In the genomic region with DNA sequence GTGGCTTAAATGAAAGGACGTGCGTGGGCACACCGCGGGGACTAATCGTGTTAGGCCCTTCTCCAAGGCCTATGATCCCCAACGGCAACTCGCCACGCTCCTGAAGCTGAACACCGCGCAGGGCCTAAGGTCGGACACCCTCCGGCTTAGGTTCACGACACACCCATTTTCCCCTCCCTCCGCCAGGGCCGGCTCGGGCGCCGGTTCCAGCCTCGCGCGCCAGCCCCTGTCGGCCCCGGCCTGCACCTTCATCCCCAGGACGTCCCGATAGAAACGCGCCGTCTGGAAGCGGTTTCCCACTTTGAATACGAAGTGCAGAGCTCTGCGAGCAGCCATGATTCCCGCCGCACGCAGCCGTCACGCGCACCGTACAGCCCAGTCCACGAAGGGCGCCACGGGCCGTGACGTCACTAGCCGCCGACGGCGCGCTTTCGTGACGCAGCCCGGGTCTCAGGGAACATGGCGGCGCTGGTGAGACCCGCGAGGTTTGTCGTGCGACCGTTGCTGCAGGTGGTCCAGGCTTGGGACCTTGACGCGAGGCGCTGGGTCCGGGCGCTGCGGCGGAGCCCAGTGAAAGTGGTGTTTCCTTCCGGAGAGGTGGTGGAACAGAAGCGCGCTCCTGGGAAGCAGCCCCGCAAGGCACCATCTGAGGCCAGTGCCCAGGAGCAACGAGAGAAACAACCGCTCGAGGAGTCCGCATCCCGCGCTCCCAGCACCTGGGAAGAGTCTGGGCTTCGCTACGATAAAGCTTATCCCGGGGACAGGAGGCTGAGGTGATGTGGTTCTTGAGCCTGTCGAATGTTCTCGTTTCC, we compare ENCODE assay signal across 8 cellular contexts. TPM values are rescaled to one million over a fixed set of nuclear protein-coding genes. Genes with fewer than 3 reads are reported as not detected.
DNase-seq lines count a peak whose midpoint lies in the region; ATAC-seq and TF ChIP-seq lines count a peak whose summit lies in the region.

A gene with protein sequence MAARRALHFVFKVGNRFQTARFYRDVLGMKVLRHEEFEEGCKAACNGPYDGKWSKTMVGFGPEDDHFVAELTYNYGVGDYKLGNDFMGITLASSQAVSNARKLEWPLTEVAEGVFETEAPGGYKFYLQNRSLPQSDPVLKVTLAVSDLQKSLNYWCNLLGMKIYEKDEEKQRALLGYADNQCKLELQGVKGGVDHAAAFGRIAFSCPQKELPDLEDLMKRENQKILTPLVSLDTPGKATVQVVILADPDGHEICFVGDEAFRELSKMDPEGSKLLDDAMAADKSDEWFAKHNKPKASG (minus strand): TSS at position 361 of the 812 bp plus-strand sequence. CDS start 25 bp downstream, at position 336.
A gene with protein sequence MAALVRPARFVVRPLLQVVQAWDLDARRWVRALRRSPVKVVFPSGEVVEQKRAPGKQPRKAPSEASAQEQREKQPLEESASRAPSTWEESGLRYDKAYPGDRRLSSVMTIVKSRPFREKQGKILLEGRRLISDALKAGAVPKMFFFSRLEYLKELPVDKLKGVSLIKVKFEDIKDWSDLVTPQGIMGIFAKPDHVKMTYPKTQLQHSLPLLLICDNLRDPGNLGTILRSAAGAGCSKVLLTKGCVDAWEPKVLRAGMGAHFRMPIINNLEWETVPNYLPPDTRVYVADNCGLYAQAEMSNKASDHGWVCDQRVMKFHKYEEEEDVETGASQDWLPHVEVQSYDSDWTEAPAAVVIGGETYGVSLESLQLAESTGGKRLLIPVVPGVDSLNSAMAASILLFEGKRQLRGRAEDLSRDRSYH (plus strand): TSS at position 434 of the 812 bp plus-strand sequence. CDS start 26 bp downstream, at position 460.

- H3K9me3 ChIP-seq in stomach: no peaks in the 10 kb centered on the region

- 0 to 1% (median 0%) methylated on average over 20 to 80 of the region's 80 CpGs for WGBS in stomach, 5 donors

- H3K27ac Mint-ChIP-seq in GM23338 (peak within 1 kb of the TSS; percentile 99), neural crest cell (ENCODE audit: unreplicated experiment) (peak within 1 kb of the TSS; percentile 99)

- H3K27me3 Mint-ChIP-seq in GM23338 (ENCODE audit: insufficient read depth, low read depth, poor library complexity) (peaks cover 21% of the 10 kb centered on the region), neural crest cell (ENCODE audit: low read depth) (peaks cover 3% of the 10 kb centered on the region)

- H3K9me3 Mint-ChIP-seq in GM23338 (no peaks in the 10 kb centered on the region; the same call in 2 of the 3 replicates), neural crest cell (no peaks in the 10 kb centered on the region)

- H3K4me1 Mint-ChIP-seq in GM23338 (peaks cover 9% of the 10 kb centered on the region; the same call in 2 of the 3 replicates), neural crest cell (peaks cover 31% of the 10 kb centered on the region)

- H4K20me1 ChIP-seq in GM23338 (replicated peaks; ENCODE audit: insufficient read depth): peaks cover 18% of the 10 kb centered on the region

- H3K9me2 ChIP-seq in GM23338 (ENCODE audit: insufficient read depth): no peaks in the 10 kb centered on the region

- TF ChIP-seq CTCF in GM23338 (conservative IDR thresholded peaks at IDR 0.05; ENCODE audit: low read depth in 2 of 2): 0 out of 4 replicates have a peak, but pooled peaks of 1 of the 2 experiments have one; percentile 21
- TF ChIP-seq CTCF in fibroblast of villous mesenchyme (IDR thresholded peaks at IDR 0.05; ENCODE audit: insufficient read depth, low read depth, low read length): peak; percentile 15
- peak; percentile 48 for TF ChIP-seq CTCF in neural crest cell (conservative IDR thresholded peaks at IDR 0.05)
- TF ChIP-seq CTCF in stomach (IDR thresholded peaks at IDR 0.05): peak in 2 of 7 experiments; percentile 17 to 50

- DNase-seq in EH (ENCODE audit: low read depth) (peak; percentile 87), GM23338 (ENCODE audit: low spot score) (peak; percentile 84), LHCN-M2 (ENCODE audit: low read depth) (peak; percentile 87), fibroblast of villous mesenchyme (ENCODE audit: low read depth) (peak; percentile 89), neural crest cell (ENCODE audit: low read depth, low spot score) (peak; percentile 90), stomach (peak; percentile 97)
- DNase-seq in activated effector memory CD4-positive, alpha-beta T cell treated with anti-CD3 and anti-CD28 coated beads, Interleukin-2, amount 50 U/mL, for 16 hours: peak; percentile 98

- intact Hi-C loops in stomach (cut with DNase I; ENCODE audit: low total_unique reads): no loop called here

- TF ChIP-seq POLR2A in Raji (IDR thresholded peaks at IDR 0.05; ENCODE audit: insufficient read depth, low read depth, low read length) (peak; percentile 98), stomach (IDR thresholded peaks at IDR 0.05) (peak in 1 of 4 donors; percentile 82)

- H3F3A ChIP-seq in GM23338 (replicated peaks; ENCODE audit: low read depth): peaks cover 3% of the 10 kb centered on the region; the same call in 1 of the 2 replicates

- peak within 1 kb of the TSS; percentile 89 for H3K27ac ChIP-seq in GM23338 (ENCODE audit: low read depth)
- peak within 1 kb of the TSS; percentile 83 to 93 (median 87) for H3K27ac ChIP-seq in stomach

- peak within 1 kb of the TSS; percentile 98 for H3K4me3 ChIP-seq in GM23338
- peak within 1 kb of the TSS; percentile 79 for H3K4me3 ChIP-seq in fibroblast of villous mesenchyme (ENCODE audit: low read depth, low read length)
- peak within 1 kb of the TSS; percentile 94 to 96 (median 94) for H3K4me3 ChIP-seq in stomach

- no peak for TF ChIP-seq EP300 in stomach (IDR thresholded peaks at IDR 0.05)

- peaks cover 16% of the 10 kb centered on the region; the same call in 1 of the 2 replicates for H3K4me1 ChIP-seq in GM23338 (ENCODE audit: insufficient read depth)
- peaks cover 31 to 55% (median 40%) of the 10 kb centered on the region in 4 donors for H3K4me1 ChIP-seq in stomach

- H3K4me3 Mint-ChIP-seq in GM23338 (peak within 1 kb of the TSS; percentile 95), neural crest cell (peak within 1 kb of the TSS; percentile 99)

- peak within 1 kb of the TSS; percentile 100 for H3K4me2 ChIP-seq in GM23338

- peaks cover 35% of the 10 kb centered on the region for H3K36me3 Mint-ChIP-seq in GM23338 (ENCODE audit: low read depth)
- peaks cover 5% of the 10 kb centered on the region for H3K36me3 Mint-ChIP-seq in neural crest cell (ENCODE audit: low read depth)

- peaks cover 20% of the 10 kb centered on the region; the same call in 1 of the 2 replicates for H3K36me3 ChIP-seq in GM23338 (ENCODE audit: insufficient read depth)
- H3K36me3 ChIP-seq in stomach: peaks cover 11 to 30% (median 28%) of the 10 kb centered on the region in 4 donors

- peaks cover 80% of the 10 kb centered on the region for H3K79me2 ChIP-seq in GM23338 (replicated peaks; ENCODE audit: insufficient read depth)

- H2AFZ ChIP-seq in GM23338: peak within 1 kb of the TSS; percentile 94

- H3K27me3 ChIP-seq in GM23338 (ENCODE audit: insufficient read depth): no peaks in the 10 kb centered on the region
- H3K27me3 ChIP-seq in stomach: no peaks in the 10 kb centered on the region

- ATAC-seq in GM23338: peak; percentile 92

TF ChIP-seq in GM23338, 12 proteins besides CTCF, POLR2A, EP300 and RAD21 (continues in another document):
- TF ChIP-seq ZNF331 (CRISPR knock-in tag; IDR thresholded peaks at IDR 0.05; ENCODE audit: low read depth) (no peak), POLR2AphosphoS5 (IDR thresholded peaks at IDR 0.05; ENCODE audit: low read depth) (peak; percentile 98), STAT1 (IDR thresholded peaks at IDR 0.05; ENCODE audit: unreplicated experiment) (no peak), NANOG (IDR thresholded peaks at IDR 0.05; ENCODE audit: borderline replicate concordance) (no peak), ZNF114 (CRISPR knock-in tag; IDR thresholded peaks at IDR 0.05) (no peak), EZH2 (IDR thresholded peaks at IDR 0.05; ENCODE audit: low read depth, unreplicated experiment) (no peak), JUNB (IDR thresholded peaks at IDR 0.05; ENCODE audit: unreplicated experiment) (no peak)
- TF ChIP-seq, protein P1, sequence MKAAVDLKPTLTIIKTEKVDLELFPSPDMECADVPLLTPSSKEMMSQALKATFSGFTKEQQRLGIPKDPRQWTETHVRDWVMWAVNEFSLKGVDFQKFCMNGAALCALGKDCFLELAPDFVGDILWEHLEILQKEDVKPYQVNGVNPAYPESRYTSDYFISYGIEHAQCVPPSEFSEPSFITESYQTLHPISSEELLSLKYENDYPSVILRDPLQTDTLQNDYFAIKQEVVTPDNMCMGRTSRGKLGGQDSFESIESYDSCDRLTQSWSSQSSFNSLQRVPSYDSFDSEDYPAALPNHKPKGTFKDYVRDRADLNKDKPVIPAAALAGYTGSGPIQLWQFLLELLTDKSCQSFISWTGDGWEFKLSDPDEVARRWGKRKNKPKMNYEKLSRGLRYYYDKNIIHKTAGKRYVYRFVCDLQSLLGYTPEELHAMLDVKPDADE (IDR thresholded peaks at IDR 0.05): peak; percentile 79

RNA-seq across cellular contexts. Expression of the first gene that starts in this region (rescaled TPM):
- total RNA-seq in GM23338 (2014; rRNA removed; shearing (Covaris generic)): 69.7 and 122 TPM in 2 replicates
- polyA plus RNA-seq in GM23338 (2016; fragmentation: Nextera tagmentation; extraction: Ambion mirVana) (118 and 120 TPM in 2 replicates), stomach (10 to 100 TPM; 38.4 to 91.2 (median 82.1) TPM)
- total RNA-seq in LHCN-M2 (2014; rRNA removed) (88.9 and 104 TPM in 2 replicates), fibroblast of villous mesenchyme (31.2 and 40.2 TPM in 2 replicates), neural crest cell (114 and 124 TPM in 2 replicates), stomach (100 to 1,000 TPM in 3 of 5 donors, 10 to 100 TPM in 1, 1 to 10 TPM in 1; 6.4 to 213 (median 104) TPM)
- 71.9 TPM for polyA plus RNA-seq in LHCN-M2 (2012)

RNA-seq across cellular contexts. Expression of the second gene that starts in this region (rescaled TPM):
- total RNA-seq in GM23338 (2014; rRNA removed; shearing (Covaris generic)): 23.4 and 41.3 TPM in 2 replicates
- polyA plus RNA-seq in GM23338 (2016; fragmentation: Nextera tagmentation; extraction: Ambion mirVana): 17.0 and 17.7 TPM in 2 replicates
- 22.6 and 23.9 TPM in 2 replicates for total RNA-seq in LHCN-M2 (2014; rRNA removed)
- 13.1 TPM for polyA plus RNA-seq in LHCN-M2 (2012)
- 10.8 and 17.4 TPM in 2 replicates for total RNA-seq in fibroblast of villous mesenchyme
- 21.2 and 22.2 TPM in 2 replicates for total RNA-seq in neural crest cell
- total RNA-seq in stomach: 10 to 100 TPM; 12.2 to 69.2 (median 39.1) TPM
- 10 to 100 TPM; 11.2 to 16.6 (median 15.2) TPM for polyA plus RNA-seq in stomach

Comparison
In these comparisons a context has a peak if more than half of its experiments do, and no peak if none do; other contexts are left out.
1. Peak in every context shown above with its lines: DNase-seq, ATAC-seq, H3K4me3 ChIP-seq and H3K27ac ChIP-seq.